8 cellular contexts compared by ENCODE assay signal in the genomic region with DNA sequence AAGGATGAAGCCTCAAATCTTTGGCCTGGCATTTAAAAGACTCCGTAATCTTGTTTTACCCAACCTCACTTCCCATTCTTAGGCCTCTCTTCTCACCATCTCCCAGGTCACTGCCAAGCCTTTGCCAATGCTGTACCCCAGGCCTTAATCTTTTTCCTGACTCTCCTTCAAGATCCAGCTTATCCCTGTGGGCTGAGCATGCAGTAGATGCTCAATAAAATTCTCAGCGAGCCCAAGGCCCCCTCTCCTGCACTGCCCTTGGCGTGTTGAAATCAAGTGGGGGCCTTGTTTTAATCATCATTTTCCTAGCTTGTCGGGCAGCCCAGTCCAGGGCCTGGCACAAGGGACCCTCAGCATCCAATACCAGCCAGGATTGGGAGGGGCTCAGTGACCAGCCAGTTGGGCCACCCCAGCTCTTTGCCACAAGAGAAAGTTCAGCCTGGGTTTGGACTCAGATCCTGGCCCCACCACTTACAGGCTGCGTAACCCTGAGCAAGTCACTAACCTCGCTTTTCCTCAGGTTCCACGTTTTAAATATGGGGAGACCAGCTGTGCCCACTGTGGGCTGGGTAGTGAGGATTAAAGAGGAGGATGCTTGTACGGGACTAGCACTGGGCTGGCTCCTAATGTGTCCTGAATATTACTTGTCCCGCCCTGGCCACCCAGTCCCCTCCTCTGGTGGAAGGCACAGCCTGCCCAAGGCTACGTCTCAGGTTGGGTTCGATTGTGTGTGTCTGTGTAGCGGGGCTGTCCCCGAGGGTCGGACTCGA. TPM values are rescaled to one million over a fixed set of nuclear protein-coding genes. Genes with fewer than 3 reads are reported as not detected.
A peak's percentile ranks its signal among the peaks of the same experiment; 100 is the strongest.
DNase-seq lines count a peak whose midpoint lies in the region; ATAC-seq, FAIRE-seq and TF ChIP-seq lines count a peak whose summit lies in the region.

No MANE protein-coding gene starts in this region.

- peaks cover 8% of the 10 kb centered on the region for H3K36me3 ChIP-seq in CD4-positive, alpha-beta memory T cell (ENCODE audit: insufficient read depth, low read length)
- peaks cover 11% of the 10 kb centered on the region for H3K36me3 ChIP-seq in OCI-LY1 (ENCODE audit: insufficient read depth, low read length)
- no peaks in the 10 kb centered on the region for H3K36me3 ChIP-seq in pancreas

- H3K4me2 ChIP-seq in OCI-LY1 (ENCODE audit: low read length), result peak overlapping the region; percentile 63

- no peaks in the 10 kb centered on the region for H3K9me2 ChIP-seq in OCI-LY1 (ENCODE audit: low read depth, low read length)

- no peaks in the 10 kb centered on the region for H3K27me3 ChIP-seq in CD4-positive, alpha-beta memory T cell (ENCODE audit: insufficient read depth, low read length)
- H3K27me3 ChIP-seq in OCI-LY1 (ENCODE audit: insufficient read depth, low read length) (no peaks in the 10 kb centered on the region), pancreas (no peaks in the 10 kb centered on the region)

- WGBS in pancreas, 2 donors, result 39 to 40% methylated on average over 15 of the region's 15 CpGs

- no peak for ATAC-seq in pancreas
- ATAC-seq in HG02642 (IDR thresholded peaks at IDR 0.05; ENCODE audit: poor library complexity, unreplicated experiment), result no peak

- no peak for DNase-seq in CD4-positive, alpha-beta memory T cell
- DNase-seq in epithelial cell of esophagus (ENCODE audit: low read depth) (no peak), pancreas (peak in 2 of 6 donors; percentile 12 to 25), COLO668 (lab: John Stamatoyannopoulos, UW; ENCODE audit: unreplicated experiment) (no peak), GM20000 (ENCODE audit: low spot score) (no peak), dermis blood vessel endothelial cell (no peak)

- H3K4me1 ChIP-seq in CD4-positive, alpha-beta memory T cell (ENCODE audit: insufficient read depth, low read length), result peaks cover 33% of the 10 kb centered on the region
- H3K4me1 ChIP-seq in OCI-LY1 (ENCODE audit: insufficient read depth, low read length, severe bottlenecking) (peaks cover 28% of the 10 kb centered on the region), pancreas (peaks cover 11 to 21% (median 16%) of the 10 kb centered on the region in 3 donors)

- H3K27me3 Mint-ChIP-seq in CD4-positive, alpha-beta memory T cell, result no peaks in the 10 kb centered on the region

- H2AFZ ChIP-seq in OCI-LY1 (ENCODE audit: low read length), result no peak overlapping the region

- FAIRE-seq in pancreas (lab: Jason Lieb, UNC), result no peak

- H3K27ac Mint-ChIP-seq in CD4-positive, alpha-beta memory T cell, result peak overlapping the region in 6 of 7 donors; percentile 94 to 98 (median 96)

- no peaks in the 10 kb centered on the region for H3K9me3 ChIP-seq in CD4-positive, alpha-beta memory T cell (ENCODE audit: control insufficient read depth in 1 of 2, low read length in 2 of 2)
- no peaks in the 10 kb centered on the region for H3K9me3 ChIP-seq in OCI-LY1 (ENCODE audit: low read length)
- H3K9me3 ChIP-seq in pancreas, result no peaks in the 10 kb centered on the region

- H3K4me3 ChIP-seq in CD4-positive, alpha-beta memory T cell (ENCODE audit: low read length in 2 of 2), result peak overlapping the region in 1 of 2 donors; percentile 67
- H3K4me3 ChIP-seq in OCI-LY1 (ENCODE audit: low read depth, low read length, poor library complexity, severe bottlenecking), result peak overlapping the region; percentile 76
- H3K4me3 ChIP-seq in epithelial cell of esophagus (ENCODE audit: low read length), result peak overlapping the region; percentile 55
- peak overlapping the region; percentile 51 to 97 (median 84) for H3K4me3 ChIP-seq in pancreas

- CTCF ChIA-PET in CD4-positive, alpha-beta memory T cell (lab: Charles Lee; ENCODE audit: partially characterized antibody), result interaction anchor here (0.9 to 2.5 kb wide), 2 partner anchors 27 to 278 kb away, joined by 3 to 11 read pairs; no protein-coding TSS in a partner anchor

- peaks cover 9 to 12% of the 10 kb centered on the region in 2 donors for H3K36me3 Mint-ChIP-seq in CD4-positive, alpha-beta memory T cell

- H3K4me1 Mint-ChIP-seq in CD4-positive, alpha-beta memory T cell, result peaks cover 10 to 25% (median 17%) of the 10 kb centered on the region in 4 donors

- H3K4me3 Mint-ChIP-seq in CD4-positive, alpha-beta memory T cell, result peak overlapping the region; percentile 91 to 97 (median 94)

- H3K9ac ChIP-seq in OCI-LY1 (ENCODE audit: low read length), result peak overlapping the region; percentile 57

- POLR2A ChIA-PET in CD4-positive, alpha-beta memory T cell (lab: Charles Lee; ENCODE audit: partially characterized antibody), result interaction anchor here (0.8 to 7.9 kb wide), 2 partner anchors 13 to 858 kb away, joined by 3 to 87 read pairs; no protein-coding TSS in a partner anchor

- peak overlapping the region; percentile 77 for H3K27ac ChIP-seq in CD4-positive, alpha-beta memory T cell (ENCODE audit: low read depth, low read length)
- peak overlapping the region; percentile 54 for H3K27ac ChIP-seq in OCI-LY1 (ENCODE audit: low read depth, low read length, poor library complexity, severe bottlenecking)
- peak overlapping the region; percentile 83 to 94 (median 91) for H3K27ac ChIP-seq in pancreas

- H3F3A ChIP-seq in OCI-LY1 (ENCODE audit: insufficient read depth, low read length), result 0 out of 2 replicates have a peak, but pooled peaks cover 6% of the 10 kb centered on the region

- H3K79me2 ChIP-seq in OCI-LY1 (ENCODE audit: insufficient read depth, low read length), result peaks cover 32% of the 10 kb centered on the region

- intact Hi-C loops in CD4-positive, alpha-beta memory T cell (cut with micrococcal nuclease), result loop anchor here (10.0 kb wide), 1 partner anchor 449 kb away; a partner anchor contains a TSS
- intact Hi-C loops in pancreas (cut with DNase I), result no loop called here

- no peaks in the 10 kb centered on the region for H3K9me3 Mint-ChIP-seq in CD4-positive, alpha-beta memory T cell

- TF ChIP-seq CTCF in OCI-LY1 (IDR thresholded peaks at IDR 0.05; ENCODE audit: low read length) (no peak), epithelial cell of esophagus (IDR thresholded peaks at IDR 0.05; ENCODE audit: insufficient read depth, low read depth, low read length, missing control alignments) (no peak), pancreas (IDR thresholded peaks at IDR 0.05) (no peak), GM20000 (IDR thresholded peaks at IDR 0.05; ENCODE audit: extremely low read depth, missing control alignments) (no peak)

- H4K20me1 ChIP-seq in OCI-LY1 (ENCODE audit: insufficient read depth, low read length), result no peaks in the 10 kb centered on the region

RNA-seq across cellular contexts. Expression of a gene that starts 0.9 kb away (rescaled TPM):
- total RNA-seq in CD4-positive, alpha-beta memory T cell, result 10 to 100 TPM; 48.0 to 57.0 TPM
- polyA plus RNA-seq in CD4-positive, alpha-beta memory T cell, result 100 to 1,000 TPM in 1 of 2 donors, 10 to 100 TPM in 1; 99.3 to 126 TPM
- 100 to 1,000 TPM in 1 of 6 donors, 10 to 100 TPM in 5; 40.2 to 106 (median 48.0) TPM for total RNA-seq in pancreas
- polyA plus RNA-seq in pancreas, result 10 to 100 TPM; 41.3 to 62.2 TPM
- total RNA-seq in dermis blood vessel endothelial cell, result 145 and 162 TPM in 2 replicates
